ENCODE assay signal across 8 cellular contexts in genomic region chr6:135182120-135182992, GRCh38. TPM values are rescaled to one million over a fixed set of nuclear protein-coding genes. Genes with fewer than 3 reads are reported as not detected.
DNase-seq lines count a peak whose midpoint lies in the region; ATAC-seq, FAIRE-seq and TF ChIP-seq lines count a peak whose summit lies in the region.

No MANE protein-coding gene starts in this region.

- peaks cover 70% of the 10 kb centered on the region for H3K27me3 Mint-ChIP-seq in nephron (ENCODE audit: low read depth)

- H4K20me1 ChIP-seq in Karpas-422 (ENCODE audit: insufficient read depth, low read depth, low read length) = no peaks in the 10 kb centered on the region

- H2AFZ ChIP-seq in Karpas-422 (ENCODE audit: low read length) = peak overlapping the region; percentile 98

- H3K4me3 Mint-ChIP-seq in nephron = peak overlapping the region; percentile 81 to 91 (median 84)

- H3K79me2 ChIP-seq in Karpas-422 (ENCODE audit: low read length) = peaks cover 7% of the 10 kb centered on the region; the same call in 1 of the 2 replicates

- DNase-seq in GM03348 (ENCODE audit: low spot score) (peak; percentile 36), Karpas-422 (peak; percentile 66), epithelial cell of esophagus (ENCODE audit: low read depth) (no peak), urothelium cell line (ENCODE audit: low spot score) (peak; percentile 19)
- DNase-seq in activated CD4-positive, alpha-beta T cell treated with anti-CD3 and anti-CD28 coated beads, Interleukin-2, amount 50 U/mL, for 1 hour = peak; percentile 38

- H3K27ac ChIP-seq in Karpas-422 (ENCODE audit: low read length) = peak overlapping the region; percentile 59; the same call in 1 of the 2 replicates

- H3K27me3 ChIP-seq in Karpas-422 (ENCODE audit: low read length) = no peaks in the 10 kb centered on the region

- no peaks in the 10 kb centered on the region for H3K36me3 ChIP-seq in Karpas-422 (ENCODE audit: insufficient read depth, low read length)

- no peak for TF ChIP-seq CTCF in epithelial cell of esophagus (IDR thresholded peaks at IDR 0.05; ENCODE audit: insufficient read depth, low read depth, low read length, missing control alignments)
- TF ChIP-seq CTCF in nephron (IDR thresholded peaks at IDR 0.05; ENCODE audit: unreplicated experiment in 3 of 3) = no peak

- no peaks in the 10 kb centered on the region for H3K9me3 ChIP-seq in Karpas-422 (ENCODE audit: low read length)

- no peak for FAIRE-seq in urothelium cell line (lab: Jason Lieb, UNC)

- H3K36me3 Mint-ChIP-seq in nephron (ENCODE audit: low read depth) = peaks cover 4% of the 10 kb centered on the region

- H3K9me3 Mint-ChIP-seq in nephron = no peaks in the 10 kb centered on the region

- peak overlapping the region; percentile 98 for H3K4me2 ChIP-seq in Karpas-422 (ENCODE audit: low read depth, low read length, poor library complexity, severe bottlenecking)

- peaks cover 39% of the 10 kb centered on the region for H3K4me1 ChIP-seq in Karpas-422 (ENCODE audit: low read length)

- H3K4me1 Mint-ChIP-seq in nephron = peaks cover 19% of the 10 kb centered on the region

- no peaks in the 10 kb centered on the region for H3K9me2 ChIP-seq in Karpas-422 (replicated peaks; ENCODE audit: insufficient read depth, low read length)

- ATAC-seq in GM21723 (IDR thresholded peaks at IDR 0.05; ENCODE audit: unreplicated experiment) (peak; percentile 12), GM18519 (IDR thresholded peaks at IDR 0.05; ENCODE audit: low FRiP score, unreplicated experiment) (no peak)

- peak overlapping the region; percentile 80 for H3K4me3 ChIP-seq in Karpas-422 (ENCODE audit: low read length)
- H3K4me3 ChIP-seq in epithelial cell of esophagus (ENCODE audit: low read length) = peak overlapping the region; percentile 52

- peak overlapping the region in 1 of 3 experiments; percentile 14 for H3K27ac Mint-ChIP-seq in nephron

- peak overlapping the region; percentile 67 for H3K9ac ChIP-seq in Karpas-422 (ENCODE audit: low read length)

RNA-seq across cellular contexts. Expression of gene MYB, which starts 1.2 kb away (rescaled TPM):
- 5.3 and 11.8 TPM in 2 replicates for total RNA-seq in Karpas-422 (2014; rRNA removed; shearing (Covaris generic); ENCODE audit: low replicate concordance)
